Comparison of ENCODE assay signal across 1 cellular context in genomic region chr5:172145870-172146747, GRCh38.
TF ChIP-seq lines count a peak whose summit lies in the region.

No MANE protein-coding gene starts in this region.

TF ChIP-seq in H1, 55 proteins besides CTCF, POLR2A, EP300 and RAD21:
- no peak for TF ChIP-seq RBBP5 (IDR thresholded peaks at IDR 0.05; ENCODE audit: borderline replicate concordance, low read depth, low read length)
- TF ChIP-seq GTF2F1 (IDR thresholded peaks at IDR 0.05; ENCODE audit: borderline replicate concordance, low read depth, low read length): no peak
- TF ChIP-seq NANOG (IDR thresholded peaks at IDR 0.05; ENCODE audit: insufficient read depth, low read depth, low read length, poor library complexity, severe bottlenecking): no peak
- TF ChIP-seq PHF8 (conservative IDR thresholded peaks at IDR 0.05; ENCODE audit: low read depth, low read length): no peak
- TF ChIP-seq SIN3A (conservative IDR thresholded peaks at IDR 0.05 in 1 of 2, IDR thresholded peaks at IDR 0.05 in 1 of 2; ENCODE audit: low read depth in 1 of 2, low read length in 2 of 2): no peak
- TF ChIP-seq SIX5 (IDR thresholded peaks at IDR 0.05; ENCODE audit: low read depth, low read length): no peak
